37 cellular contexts compared by ENCODE assay signal in the genomic region with DNA sequence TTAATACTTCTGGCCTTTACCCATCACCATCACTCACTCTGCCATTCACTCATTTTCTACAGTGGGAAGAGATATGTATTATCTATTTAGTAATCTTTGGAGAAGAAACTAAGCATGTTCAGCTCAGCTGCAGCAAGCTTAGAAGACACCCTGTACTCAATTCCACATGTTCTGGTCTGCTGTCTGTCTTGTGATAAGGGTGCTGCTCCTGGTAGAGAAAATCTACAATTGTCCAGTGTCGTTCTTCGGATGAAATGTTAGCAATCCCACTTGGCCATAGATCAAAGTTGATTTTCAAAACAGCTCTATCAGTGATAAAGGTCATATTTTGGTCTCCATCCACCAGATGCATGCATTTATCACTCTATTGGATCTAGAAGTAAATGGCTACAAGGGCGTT.
DNase-seq lines count a peak whose midpoint lies in the region; ATAC-seq, FAIRE-seq and TF ChIP-seq lines count a peak whose summit lies in the region.
"Had no signal": no experiment of that assay in that cellular context is flagged by ENCODE, and none has a peak within 500 bp of the region (broad histone marks: within the 10 kb centered on the region; RNA-seq: fewer than 3 reads in every experiment).

No MANE protein-coding gene starts in this region.

- no peak overlapping the region for H3K27ac Mint-ChIP-seq in endothelial cell (ENCODE audit: unreplicated experiment)
- H3K27ac Mint-ChIP-seq: B cell; CD14-positive monocyte; CD4-positive, alpha-beta memory T cell; CD4-positive, alpha-beta T cell; CD4-positive, CD25-positive, alpha-beta regulatory T cell; CD8-positive, alpha-beta memory T cell; CD8-positive, alpha-beta T cell had no signal

- H3K4me2 ChIP-seq in HepG2 (ENCODE audit: low read depth, low read length): no peak overlapping the region
- H3K4me2 ChIP-seq: A549; BLaER1; BLaER1 treated with 17β-estradiol and CSF1 and Interleukin-3, amounts not matched to agents 10 nM and 100 nM had no signal

- no peaks in the 10 kb centered on the region for H3K4me1 Mint-ChIP-seq in endothelial cell (ENCODE audit: unreplicated experiment)
- H3K4me1 Mint-ChIP-seq: B cell; CD14-positive monocyte; CD4-positive, alpha-beta memory T cell; CD4-positive, CD25-positive, alpha-beta regulatory T cell; CD8-positive, alpha-beta memory T cell had no signal

- no peak overlapping the region for H2AFZ ChIP-seq in HepG2 (ENCODE audit: low read length)

- H3K9me3 ChIP-seq in HepG2 (ENCODE audit: low read length) (no peaks in the 10 kb centered on the region), right lobe of liver (no peaks in the 10 kb centered on the region)
- H3K9me3 ChIP-seq: A549; BE2C; BLaER1; BLaER1 treated with 17β-estradiol and CSF1 and Interleukin-3, amounts not matched to agents 10 nM and 100 nM; Caco-2 had no signal

- H3K36me3 ChIP-seq in HepG2 (replicated peaks in 1 of 2; ENCODE audit: control insufficient read depth in 1 of 2, insufficient read depth in 2 of 2, low read length in 2 of 2): no peaks in the 10 kb centered on the region; a peak in 1 of 5 replicates
- no peaks in the 10 kb centered on the region for H3K36me3 ChIP-seq in right lobe of liver
- H3K36me3 ChIP-seq: BE2C; BLaER1; BLaER1 treated with 17β-estradiol and CSF1 and Interleukin-3, amounts not matched to agents 10 nM and 100 nM had no signal

- FAIRE-seq in HepG2 (lab: Jason Lieb, UNC): no peak
- FAIRE-seq in urothelium cell line (lab: Jason Lieb, UNC): peak; percentile 53
- FAIRE-seq: A204.1, A549, D721Med had no signal

- no peak for TF ChIP-seq EP300 in HepG2 (IDR thresholded peaks at IDR 0.05; ENCODE audit: low read depth in 2 of 2, low read length in 2 of 2)
- TF ChIP-seq EP300 in HepG2 (CRISPR knock-in tag; IDR thresholded peaks at IDR 0.05; ENCODE audit: borderline replicate concordance): no peak

- TF ChIP-seq CTCF in HepG2 (CRISPR knock-in tag; IDR thresholded peaks at IDR 0.05) (no peak), right lobe of liver (IDR thresholded peaks at IDR 0.05) (no peak), endothelial cell (IDR thresholded peaks at IDR 0.05; ENCODE audit: unreplicated experiment) (no peak)

- DNase-seq in HepG2 (ENCODE audit: low spot score): no peak
- no peak for DNase-seq in right lobe of liver
- DNase-seq in SK-MEL-5 (ENCODE audit: low read depth, low spot score): peak; percentile 14
- peak; percentile 27 for DNase-seq in SK-N-DZ (ENCODE audit: low spot score)
- no peak for DNase-seq in urothelium cell line (ENCODE audit: low spot score)
- DNase-seq in endothelial cell (ENCODE audit: low spot score): no peak
- no peak for DNase-seq in germinal center (ENCODE audit: low spot score)
- no peak for DNase-seq in hypothalamus (lab: John Stamatoyannopoulos, UW)
- DNase-seq: 8988T; ACHN; AML-193; BE2C; C1 segment of cervical spinal cord; Caco-2; Calu3; CD4-positive, alpha-beta memory T cell; CD4-positive, alpha-beta T cell; CD4-positive, CD25-positive, alpha-beta regulatory T cell; CD8-positive, alpha-beta memory T cell; CD8-positive, alpha-beta T cell; COR-L47; DMS 273 treated with DMSO at 0.1 percent for 48 hours; DMS153; DMS53; DMS79; DMS79 treated with DMSO at 0.1 percent for 48 hours; DND-41; EL had no signal

- no peaks in the 10 kb centered on the region for H3K79me2 ChIP-seq in HepG2 (ENCODE audit: insufficient read depth, low read length)

- no peak for TF ChIP-seq RAD21 in HepG2 (CRISPR knock-in tag; IDR thresholded peaks at IDR 0.05)

- 22% methylated on average over 3 of the region's 3 CpGs for WGBS in HepG2 (ENCODE audit: low lambda C conversion rate)
- WGBS in right lobe of liver (ENCODE audit: insufficient coverage, low coverage, low lambda C conversion rate, missing lambda C conversion rate): 33% methylated on average over 3 of the region's 3 CpGs

- H3K27me3 Mint-ChIP-seq in endothelial cell (ENCODE audit: unreplicated experiment): peaks cover 2% of the 10 kb centered on the region
- H3K27me3 Mint-ChIP-seq: B cell; CD4-positive, alpha-beta memory T cell; CD4-positive, alpha-beta T cell; CD4-positive, CD25-positive, alpha-beta regulatory T cell had no signal

- H4K20me1 ChIP-seq in HepG2 (ENCODE audit: insufficient read depth, low read length): no peaks in the 10 kb centered on the region
- H4K20me1 ChIP-seq: BLaER1; BLaER1 treated with 17β-estradiol and CSF1 and Interleukin-3, amounts not matched to agents 10 nM and 100 nM had no signal

- H3K27me3 ChIP-seq in HepG2 (ENCODE audit: control insufficient read depth in 1 of 2, insufficient read depth in 2 of 2, low read length in 2 of 2) (no peaks in the 10 kb centered on the region), right lobe of liver (no peaks in the 10 kb centered on the region)
- H3K27me3 ChIP-seq: BE2C; BLaER1; BLaER1 treated with 17β-estradiol and CSF1 and Interleukin-3, amounts not matched to agents 10 nM and 100 nM had no signal

- H3K27ac ChIP-seq in HepG2 (ENCODE audit: extremely low read length, insufficient read depth, low read length) (no peak overlapping the region), right lobe of liver (no peak overlapping the region)
- H3K27ac ChIP-seq: 22Rv1; A549; BLaER1; BLaER1 treated with 17β-estradiol and CSF1 and Interleukin-3, amounts not matched to agents 10 nM and 100 nM; C4-2B had no signal

- ATAC-seq in HepG2: no peak; the same call in 2 of the 3 replicates
- no peak for ATAC-seq in right lobe of liver
- ATAC-seq: A549; CD8-positive, alpha-beta T cell had no signal

- TF ChIP-seq POLR2A in HepG2 (IDR thresholded peaks at IDR 0.05; ENCODE audit: insufficient read depth in 1 of 2, low read depth in 2 of 2, low read length in 2 of 2) (no peak), right lobe of liver (IDR thresholded peaks at IDR 0.05) (no peak)

- no peaks in the 10 kb centered on the region for H3K36me3 Mint-ChIP-seq in endothelial cell (ENCODE audit: low read depth, unreplicated experiment)
- H3K36me3 Mint-ChIP-seq: CD14-positive monocyte; CD4-positive, alpha-beta memory T cell; CD4-positive, CD25-positive, alpha-beta regulatory T cell; CD8-positive, alpha-beta memory T cell; CD8-positive, alpha-beta T cell had no signal

- H3K4me3 ChIP-seq in HepG2 (replicated peaks in 1 of 3; ENCODE audit: insufficient read depth in 1 of 3, low read depth in 2 of 3, low read length in 3 of 3) (no peak overlapping the region), right lobe of liver (no peak overlapping the region)
- H3K4me3 ChIP-seq: A549; BLaER1; BLaER1 treated with 17β-estradiol and CSF1 and Interleukin-3, amounts not matched to agents 10 nM and 100 nM had no signal

- no peak overlapping the region for H3K9ac ChIP-seq in HepG2 (ENCODE audit: insufficient read depth, low read depth, low read length)
- H3K9ac ChIP-seq: BLaER1; BLaER1 treated with 17β-estradiol and CSF1 and Interleukin-3, amounts not matched to agents 10 nM and 100 nM had no signal

- no peaks in the 10 kb centered on the region for H3K9me3 Mint-ChIP-seq in endothelial cell (ENCODE audit: unreplicated experiment)

- intact Hi-C loops in HepG2 (cut with micrococcal nuclease; ENCODE audit: unreplicated experiment) (no loop called here), right lobe of liver (cut with DNase I) (no loop called here)

- H3K4me1 ChIP-seq in HepG2 (ENCODE audit: insufficient read depth, low read length): peaks cover 21% of the 10 kb centered on the region; the same call in 1 of the 2 replicates
- H3K4me1 ChIP-seq in right lobe of liver: no peaks in the 10 kb centered on the region
- H3K4me1 ChIP-seq: A549; BE2C; BLaER1; BLaER1 treated with 17β-estradiol and CSF1 and Interleukin-3, amounts not matched to agents 10 nM and 100 nM; Caco-2 had no signal

- in situ Hi-C loops in HepG2 (cut with HindIII; ENCODE audit: extremely low pct_ligation_motif_present, low pct_unique_long_range_greater_than_20kb): no loop called here
- in situ Hi-C loops in SK-MEL-5 (cut with HindIII; ENCODE audit: low pct_unique_long_range_greater_than_20kb, low sequenced_read_pairs): no loop called here

- H3K4me3 Mint-ChIP-seq in endothelial cell (ENCODE audit: unreplicated experiment): no peak overlapping the region
- H3K4me3 Mint-ChIP-seq: B cell; CD14-positive monocyte; CD4-positive, alpha-beta memory T cell; CD4-positive, alpha-beta T cell; CD4-positive, CD25-positive, alpha-beta regulatory T cell; CD8-positive, alpha-beta memory T cell; CD8-positive, alpha-beta T cell had no signal

- POLR2A ChIA-PET in HepG2 (lab: Yijun Ruan, JAX): no interaction called here

- no TSS peak for BruUV-seq in HepG2 (replicated peaks; lab: Mats Ljungman, UMichigan)

- CTCF ChIA-PET in HepG2 (lab: Yijun Ruan, JAX; ENCODE audit: low intra/inter-chr PET ratio, low total read pairs): no interaction called here

TF ChIP-seq in HepG2, 621 proteins besides CTCF, POLR2A, EP300 and RAD21:
- TF ChIP-seq MEIS2 (CRISPR knock-in tag; IDR thresholded peaks at IDR 0.05) (no peak), ZNF264 (CRISPR knock-in tag; IDR thresholded peaks at IDR 0.05) (no peak), ZNF317 (CRISPR knock-in tag; IDR thresholded peaks at IDR 0.05) (peak; percentile 94), ZNF644 (CRISPR knock-in tag; IDR thresholded peaks at IDR 0.05; ENCODE audit: low read depth) (0 out of 2 replicates have a peak, but pooled peaks have one; percentile 5)

Comparison
In these comparisons a context has a peak if more than half of its experiments do, and no peak if none do; other contexts are left out.
1. DNase-seq: peak in SK-MEL-5 (single experiment) and SK-N-DZ (single experiment); none in HepG2 (single experiment), right lobe of liver (0 of 3), urothelium cell line (single experiment), endothelial cell (single experiment), germinal center (single experiment) and hypothalamus (0 of 51).